In the genomic region with DNA sequence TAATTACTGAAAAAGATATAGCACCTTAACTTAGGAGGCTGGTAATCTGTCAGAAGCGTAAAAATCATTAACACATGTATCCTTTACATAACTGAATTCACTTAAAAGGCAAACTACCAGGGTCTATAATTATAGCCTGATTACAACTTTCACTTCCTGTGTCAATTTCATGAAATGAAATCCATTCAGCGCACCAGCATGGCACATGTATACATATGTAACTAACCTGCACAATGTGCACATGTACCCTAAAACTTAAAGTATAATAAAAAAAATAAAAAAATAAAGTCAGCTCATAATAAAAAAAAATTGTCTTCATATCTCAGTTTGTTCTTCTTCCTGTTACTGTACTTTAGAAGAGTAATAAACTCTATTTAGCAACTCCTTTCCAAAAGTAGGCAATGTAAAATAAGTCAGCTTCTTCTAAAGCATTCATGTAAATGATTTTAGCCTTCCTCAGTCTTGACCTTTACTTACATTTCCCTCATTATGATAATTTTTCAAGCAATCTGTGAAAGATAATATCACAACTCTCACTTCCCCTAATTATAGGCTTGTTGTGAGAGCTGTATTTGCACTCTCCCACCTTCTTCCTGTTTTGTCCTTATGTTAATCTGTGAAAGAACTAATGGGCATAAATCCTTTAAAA, we compare ENCODE assay signal across 11 cellular contexts. TPM values are rescaled to one million over a fixed set of nuclear protein-coding genes. Genes with fewer than 3 reads are reported as not detected.
DNase-seq lines count a peak whose midpoint lies in the region; ATAC-seq and TF ChIP-seq lines count a peak whose summit lies in the region.
"Had no signal": no experiment of that assay in that cellular context is flagged by ENCODE, and none has a peak within 500 bp of the region (broad histone marks: within the 10 kb centered on the region; RNA-seq: fewer than 3 reads in every experiment).

No MANE protein-coding gene starts in this region.

- POLR2A ChIA-PET in MCF 10A (lab: Yijun Ruan, JAX): interaction anchor here (0.8 kb wide), 1 partner anchor 50 kb away, joined by 3 read pairs; the partner anchor contains the start of gene KBTBD8

- H3K27me3 Mint-ChIP-seq in central memory CD8-positive, alpha-beta T cell: peaks cover 15% of the 10 kb centered on the region
- H3K27me3 Mint-ChIP-seq in MCF 10A (ENCODE audit: insufficient read depth, unreplicated experiment): peaks cover 40% of the 10 kb centered on the region

- no peaks in the 10 kb centered on the region for H3K36me3 Mint-ChIP-seq in central memory CD8-positive, alpha-beta T cell (ENCODE audit: insufficient read depth)
- no peaks in the 10 kb centered on the region for H3K36me3 Mint-ChIP-seq in MCF 10A (ENCODE audit: insufficient read depth, unreplicated experiment)

- BruUV-seq in MCF 10A (replicated peaks; lab: Mats Ljungman, UMichigan): no TSS peak

- ATAC-seq in GM18868 (IDR thresholded peaks at IDR 0.05; ENCODE audit: unreplicated experiment) (peak; percentile 90), HG02571 (IDR thresholded peaks at IDR 0.05; ENCODE audit: unreplicated experiment) (peak; percentile 94), HG03521 (IDR thresholded peaks at IDR 0.05; ENCODE audit: unreplicated experiment) (peak; percentile 90)
- peak; percentile 28 for ATAC-seq in central memory CD8-positive, alpha-beta T cell (replicated peaks; ENCODE audit: extremely low read depth, poor library complexity, severe bottlenecking)
- ATAC-seq: T-cell had no signal

- peaks cover 5% of the 10 kb centered on the region for H3K9me3 Mint-ChIP-seq in central memory CD8-positive, alpha-beta T cell
- peaks cover 8% of the 10 kb centered on the region for H3K9me3 Mint-ChIP-seq in MCF 10A (ENCODE audit: unreplicated experiment)

- intact Hi-C loops in MCF 10A (cut with micrococcal nuclease): no loop called here

- no peak for DNase-seq in central memory CD8-positive, alpha-beta T cell (ENCODE audit: low spot score in 2 of 2)
- DNase-seq in MCF 10A (ENCODE audit: unreplicated experiment) (no peak), DMS53 (lab: John Stamatoyannopoulos, UW) (no peak), HCEC 1CT (no peak), dermis blood vessel endothelial cell (no peak)
- DNase-seq: EL, T-cell had no signal

- H3K27ac Mint-ChIP-seq in central memory CD8-positive, alpha-beta T cell (ENCODE audit: low read depth): no peak overlapping the region
- no peak overlapping the region for H3K27ac Mint-ChIP-seq in MCF 10A (ENCODE audit: low read depth, unreplicated experiment)
- H3K27ac Mint-ChIP-seq: activated naive CD4-positive, alpha-beta T cell treated with anti-CD3 and anti-CD28 coated beads, Interleukin-2, amount 50 U/mL, for 24 hours; T-cell had no signal

- no peak for TF ChIP-seq CTCF in MCF 10A (IDR thresholded peaks at IDR 0.05; ENCODE audit: unreplicated experiment)

- CTCF ChIA-PET in MCF 10A (lab: Yijun Ruan, JAX): interaction anchor here (0.6 to 1.9 kb wide), 6 partner anchors 10 to 642 kb away, joined by 3 to 9 read pairs (median 4); no protein-coding TSS in a partner anchor

- H3K4me1 Mint-ChIP-seq in central memory CD8-positive, alpha-beta T cell: no peaks in the 10 kb centered on the region
- no peaks in the 10 kb centered on the region for H3K4me1 Mint-ChIP-seq in MCF 10A (ENCODE audit: insufficient read depth, unreplicated experiment)

- H3K4me3 Mint-ChIP-seq in central memory CD8-positive, alpha-beta T cell: no peak overlapping the region
- H3K4me3 Mint-ChIP-seq in MCF 10A (ENCODE audit: unreplicated experiment): no peak overlapping the region
- H3K4me3 Mint-ChIP-seq: activated naive CD4-positive, alpha-beta T cell treated with anti-CD3 and anti-CD28 coated beads, Interleukin-2, amount 50 U/mL, for 24 hours; T-cell had no signal

RNA-seq across cellular contexts. Expression of gene KBTBD8, which starts 50.1 kb away (rescaled TPM):
- total RNA-seq in MCF 10A (2022): 1.7 and 4.3 TPM in 2 replicates
- 1.7 and 2.6 TPM in 2 replicates for total RNA-seq in dermis blood vessel endothelial cell

Comparison
In these comparisons a context has a peak if more than half of its experiments do, and no peak if none do; other contexts are left out.
1. ATAC-seq: peak in every context shown above with its lines; median percentile 94 in HG02571; 90 in GM18868; 90 in HG03521; 28 in central memory CD8-positive, alpha-beta T cell.